In the genomic region with DNA sequence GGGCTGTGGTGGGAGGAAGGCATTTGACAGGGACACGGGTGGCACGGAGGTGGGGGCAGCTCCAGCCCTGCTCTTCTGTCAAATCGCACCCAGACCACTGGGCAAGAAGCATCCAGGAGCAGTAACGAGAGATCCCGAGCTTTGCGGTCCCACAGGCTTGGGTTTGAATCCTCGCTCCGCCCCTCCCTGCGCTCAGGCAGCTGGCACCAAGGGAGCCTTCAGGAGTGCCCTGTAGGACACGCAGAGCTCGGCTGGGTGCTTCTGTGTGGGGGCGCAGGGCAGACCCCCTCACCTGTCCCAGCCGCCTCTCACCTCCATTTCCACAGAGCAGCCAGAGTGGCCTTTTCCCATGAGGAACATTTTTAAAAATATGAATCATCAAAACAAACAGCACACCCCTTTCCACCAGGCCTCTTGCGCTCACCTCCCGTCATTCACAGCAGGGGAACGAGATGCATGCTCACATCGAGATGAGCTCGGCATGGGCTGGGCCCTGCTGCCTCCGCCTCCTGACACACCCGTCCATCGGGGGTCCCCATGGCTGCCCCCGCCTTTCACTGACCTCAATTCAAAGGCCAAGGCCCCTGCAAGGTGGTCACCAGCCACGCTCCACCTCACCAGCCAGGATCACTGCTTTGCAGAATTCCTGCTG, we compare ENCODE assay signal across 25 cellular contexts.
"Had no signal": no experiment of that assay in that cellular context is flagged by ENCODE, and none has a peak within 500 bp of the region (broad histone marks: within the 10 kb centered on the region; RNA-seq: fewer than 3 reads in every experiment).

No MANE protein-coding gene starts in this region.

- H3K9me3 Mint-ChIP-seq: activated CD4-positive, alpha-beta memory T cell treated with anti-CD3 and anti-CD28 coated beads for 36 hours; activated naive CD8-positive, alpha-beta T cell treated with anti-CD3 and anti-CD28 coated beads, Interleukin-2, amount 50 U/mL, for 24 hours had no signal

- H3K9me3 ChIP-seq: body of pancreas, colonic mucosa, gastroesophageal sphincter, mucosa of descending colon, spleen, tibial artery had no signal

- H3K36me3 ChIP-seq: colonic mucosa had no signal

- H3K27ac ChIP-seq: body of pancreas, colonic mucosa, dorsolateral prefrontal cortex, gastroesophageal sphincter, spleen, tibial artery had no signal

- ATAC-seq: activated naive CD8-positive, alpha-beta T cell treated with anti-CD3 and anti-CD28 coated beads, Interleukin-2, amount 50 U/mL, for 24 hours; body of pancreas; gastroesophageal sphincter; mucosa of descending colon; stimulated activated naive CD8-positive, alpha-beta T cell treated with anti-CD3 and anti-CD28 coated beads, Interleukin-15, Interleukin-2, amounts not matched to agents 100 U/mL and 50 U/mL, for 24 hours had no signal

- H3K4me1 ChIP-seq: body of pancreas, colonic mucosa had no signal

- H3K27me3 ChIP-seq: body of pancreas, colonic mucosa, dorsolateral prefrontal cortex, gastroesophageal sphincter, spleen, tibial artery had no signal

- H3K4me3 ChIP-seq: body of pancreas, colonic mucosa, dorsolateral prefrontal cortex, gastroesophageal sphincter, mucosa of descending colon, spleen, tibial artery had no signal

- H3K4me3 Mint-ChIP-seq: activated CD4-positive, alpha-beta memory T cell treated with anti-CD3 and anti-CD28 coated beads for 36 hours; activated naive CD8-positive, alpha-beta T cell treated with anti-CD3 and anti-CD28 coated beads, Interleukin-2, amount 50 U/mL, for 24 hours had no signal

- H3K27me3 Mint-ChIP-seq: activated CD4-positive, alpha-beta memory T cell treated with anti-CD3 and anti-CD28 coated beads for 36 hours; activated naive CD8-positive, alpha-beta T cell treated with anti-CD3 and anti-CD28 coated beads, Interleukin-2, amount 50 U/mL, for 24 hours; naive B cell; progenitor cell of endocrine pancreas had no signal

- H3K27ac Mint-ChIP-seq: activated CD4-positive, alpha-beta memory T cell treated with anti-CD3 and anti-CD28 coated beads for 36 hours; activated naive CD8-positive, alpha-beta T cell treated with anti-CD3 and anti-CD28 coated beads, Interleukin-2, amount 50 U/mL, for 24 hours; naive B cell; progenitor cell of endocrine pancreas had no signal

- DNase-seq: activated CD4-positive, alpha-beta memory T cell treated with anti-CD3 and anti-CD28 coated beads for 36 hours; activated CD4-positive, alpha-beta T cell treated with anti-CD3 and anti-CD28 coated beads for 48 hours; activated CD4-positive, CD25-positive, alpha-beta regulatory T cell; activated gamma-delta T cell; activated naive CD4-positive, alpha-beta T cell treated with anti-CD3 and anti-CD28 coated beads, Interleukin-2, amount 50 U/mL, for 16 hours; activated naive CD8-positive, alpha-beta T cell treated with anti-CD3 and anti-CD28 coated beads, Interleukin-2, amount 50 U/mL, for 24 hours; activated T-cell treated with anti-CD3 and anti-CD28 coated beads, Interleukin-2, amount 50 U/mL, for 48 hours; body of pancreas; central memory CD4-positive, alpha-beta T cell; colonic mucosa; dorsolateral prefrontal cortex; head of caudate nucleus; hypothalamus; mesendoderm; naive B cell; spleen; stimulated activated CD4-positive, alpha-beta T cell treated with anti-CD3 and anti-CD28 coated beads, Interleukin-4, amount 100 ng/mL, for 1 hour; stimulated activated naive CD8-positive, alpha-beta T cell treated with anti-CD3 and anti-CD28 coated beads, Interleukin-15, Interleukin-2, amounts not matched to agents 100 U/mL and 50 U/mL, for 24 hours; substantia nigra; T-helper 1 cell; T-helper 9 cell; tibial artery had no signal
